Comparison of ENCODE assay signal across 9 cellular contexts in genomic region chr12:111304642-111305071, GRCh38.
DNase-seq lines count a peak whose midpoint lies in the region; ATAC-seq, FAIRE-seq and TF ChIP-seq lines count a peak whose summit lies in the region.
"Had no signal": no experiment of that assay in that cellular context is flagged by ENCODE, and none has a peak within 500 bp of the region (broad histone marks: within the 10 kb centered on the region; RNA-seq: fewer than 3 reads in every experiment).

No MANE protein-coding gene starts in this region.

- H3K79me2 ChIP-seq in GM12878 (ENCODE audit: control insufficient read depth, insufficient read depth, low read length) (no peaks in the 10 kb centered on the region), parathyroid adenoma (no peaks in the 10 kb centered on the region)

- CTCF ChIA-PET in GM12878 (lab: Yijun Ruan, JAX), result interaction anchor here (0.6 to 2.3 kb wide), 2 partner anchors 84 to 409 kb away, joined by 5 to 7 read pairs; no protein-coding TSS in a partner anchor

- H2AFZ ChIP-seq in GM12878 (ENCODE audit: control insufficient read depth, low read depth, low read length) (no peak overlapping the region), parathyroid adenoma (no peak overlapping the region)

- H3K36me3 ChIP-seq in GM06990 (ENCODE audit: control insufficient read depth, insufficient read depth, low read length) (no peaks in the 10 kb centered on the region), GM12878 (ENCODE audit: control insufficient read depth in 2 of 2, insufficient read depth in 2 of 2, low read length in 1 of 2) (no peaks in the 10 kb centered on the region), parathyroid adenoma (ENCODE audit: control insufficient read depth, insufficient read depth, low read length) (no peaks in the 10 kb centered on the region)

- TF ChIP-seq EP300 in GM12878 (IDR thresholded peaks at IDR 0.05; ENCODE audit: borderline replicate concordance in 1 of 2, control insufficient read depth in 1 of 2, low read depth in 2 of 2, low read length in 2 of 2), result no peak

- H3K4me1 ChIP-seq in GM12878 (ENCODE audit: control insufficient read depth, insufficient read depth, low read length), result peaks cover 2% of the 10 kb centered on the region; the same call in 1 of the 2 replicates
- no peaks in the 10 kb centered on the region for H3K4me1 ChIP-seq in parathyroid adenoma

- in situ Hi-C loops in GM12878 (cut with MboI), result no loop called here

- ATAC-seq in GM12878, result no peak
- ATAC-seq in HG02759 (IDR thresholded peaks at IDR 0.05; ENCODE audit: unreplicated experiment), result no peak
- ATAC-seq in GM18861 (IDR thresholded peaks at IDR 0.05; ENCODE audit: unreplicated experiment), result no peak
- no peak for ATAC-seq in left colon
- no peak for ATAC-seq in GM19351 (IDR thresholded peaks at IDR 0.05; ENCODE audit: unreplicated experiment)

- WGBS in GM12878 (ENCODE audit: insufficient coverage, insufficient replicate concordance, low lambda C conversion rate, missing lambda C conversion rate), result 36% methylated on average over 3 of the region's 3 CpGs

- BruUV-seq in GM12878 (replicated peaks; lab: Mats Ljungman, UMichigan), result no TSS peak

- no peaks in the 10 kb centered on the region for H4K20me1 ChIP-seq in GM12878 (ENCODE audit: control insufficient read depth, insufficient read depth)

- FAIRE-seq in GM12878 (lab: Jason Lieb, UNC), result no peak

- SMC1A ChIA-PET in GM12878 (lab: Charles Lee; ENCODE audit: uncharacterized antibody, unreplicated experiment), result no interaction called here

- peak; percentile 75 for TF ChIP-seq CTCF in GM06990 (IDR thresholded peaks at IDR 0.05; ENCODE audit: insufficient read depth, low read length, poor library complexity, severe bottlenecking)
- TF ChIP-seq CTCF in NB4 (IDR thresholded peaks at IDR 0.05; ENCODE audit: low read depth, low read length), result peak; percentile 98
- peak; percentile 37 to 83 (median 71) for TF ChIP-seq CTCF in GM12878 (IDR thresholded peaks at IDR 0.05 in 2 of 3, conservative IDR thresholded peaks at IDR 0.05 in 1 of 3; ENCODE audit: control insufficient read depth in 2 of 3, extremely low read depth in 1 of 3, insufficient read depth in 1 of 3, low read depth in 3 of 3, low read length in 3 of 3)
- peak; percentile 19 for TF ChIP-seq CTCF in parathyroid adenoma (IDR thresholded peaks at IDR 0.05)

- intact Hi-C loops in GM12878 (cut with micrococcal nuclease; ENCODE audit: unreplicated experiment), result no loop called here
- intact Hi-C loops in left colon (cut with DNase I, micrococcal nuclease), result loop anchor here in 1 of 2 donors (5.0 kb wide), 1 partner anchor 367 kb away; no protein-coding TSS in a partner anchor

- no peak for TF ChIP-seq POLR2A in NB4 (IDR thresholded peaks at IDR 0.05; ENCODE audit: extremely low read depth, insufficient read length)
- TF ChIP-seq POLR2A in GM12878 (IDR thresholded peaks at IDR 0.05; ENCODE audit: low read depth, low read length), result no peak

- H3K4me3 ChIP-seq in GM06990 (replicated peaks; ENCODE audit: low read depth, low read length) (no peak overlapping the region), NB4 (ENCODE audit: low read depth, low read length) (no peak overlapping the region), GM12878 (no peak overlapping the region), parathyroid adenoma (ENCODE audit: low read depth, low read length) (no peak overlapping the region)
- H3K4me3 ChIP-seq: SK-N-MC had no signal

- H3K9me3 ChIP-seq in GM12878 (replicated peaks; ENCODE audit: control insufficient read depth, insufficient read depth, low read length) (peaks cover 23% of the 10 kb centered on the region), parathyroid adenoma (ENCODE audit: control insufficient read depth, low read length) (no peaks in the 10 kb centered on the region)

- H3K9ac ChIP-seq in GM12878 (ENCODE audit: control insufficient read depth, insufficient read depth, low read length) (no peak overlapping the region), parathyroid adenoma (no peak overlapping the region)

- TF ChIP-seq RAD21 in GM12878 (IDR thresholded peaks at IDR 0.05; ENCODE audit: insufficient read depth, low read depth, low read length), result no peak

- no peak overlapping the region for H3K27ac ChIP-seq in GM12878 (ENCODE audit: control insufficient read depth, insufficient read depth)
- no peak overlapping the region for H3K27ac ChIP-seq in parathyroid adenoma
- H3K27ac ChIP-seq: SK-N-MC had no signal

- DNase-seq in GM06990 (ENCODE audit: extremely low read depth, insufficient read length), result no peak
- peak; percentile 75 for DNase-seq in NB4 (ENCODE audit: low read depth)
- DNase-seq in GM12878 (ENCODE audit: low read depth, low spot score), result no peak
- no peak for DNase-seq in left colon

- H3K27me3 ChIP-seq in GM06990 (replicated peaks; ENCODE audit: control insufficient read depth, insufficient read depth, low read length) (no peaks in the 10 kb centered on the region), GM12878 (replicated peaks in 1 of 2; ENCODE audit: control insufficient read depth in 2 of 2, insufficient read depth in 2 of 2, low read length in 1 of 2) (no peaks in the 10 kb centered on the region), parathyroid adenoma (ENCODE audit: control insufficient read depth, insufficient read depth, low read length) (no peaks in the 10 kb centered on the region)

- POLR2A ChIA-PET in GM12878 (lab: Charles Lee), result no interaction called here

- RAD21 ChIA-PET in GM12878 (lab: Charles Lee; ENCODE audit: unreplicated experiment), result no interaction called here

- H3K4me2 ChIP-seq in GM12878 (ENCODE audit: control insufficient read depth, insufficient read depth) (no peak overlapping the region), parathyroid adenoma (ENCODE audit: low read length) (no peak overlapping the region)

TF ChIP-seq in GM12878, 131 proteins besides CTCF, POLR2A, EP300 and RAD21 (continues in another document):
- TF ChIP-seq ASH2L (IDR thresholded peaks at IDR 0.05; ENCODE audit: borderline replicate concordance, low read depth) (no peak), BCLAF1 (IDR thresholded peaks at IDR 0.05) (no peak), MTA3 (IDR thresholded peaks at IDR 0.05; ENCODE audit: borderline replicate concordance, low read length) (no peak), IKZF2 (IDR thresholded peaks at IDR 0.05) (peak in 1 of 2 experiments; percentile 32; a peak in 1 of 4 replicates), TBL1XR1 (IDR thresholded peaks at IDR 0.05; ENCODE audit: low read depth, low read length) (no peak), CBX5 (IDR thresholded peaks at IDR 0.05; ENCODE audit: low read depth) (peak; percentile 100), KDM1A (IDR thresholded peaks at IDR 0.05; ENCODE audit: borderline replicate concordance) (no peak), MTA2 (IDR thresholded peaks at IDR 0.05; ENCODE audit: low read depth) (no peak), NFYA (IDR thresholded peaks at IDR 0.05; ENCODE audit: borderline replicate concordance, low read depth, low read length) (no peak), USF1 (IDR thresholded peaks at IDR 0.05; ENCODE audit: borderline replicate concordance, extremely low read length, insufficient read depth, low read depth, low read length) (peak; percentile 5), CBX3 (IDR thresholded peaks at IDR 0.05; ENCODE audit: borderline replicate concordance, low read depth) (no peak), PKNOX1 (IDR thresholded peaks at IDR 0.05) (no peak), SP1 (IDR thresholded peaks at IDR 0.05; ENCODE audit: low read depth, low read length) (peak; percentile 34)

Comparison
In these comparisons a context has a peak if more than half of its experiments do, and no peak if none do; other contexts are left out.
1. CTCF ChIP-seq: peak in every context shown above with its lines; median percentile 98 in NB4; 75 in GM06990; 71 in GM12878; 19 in parathyroid adenoma.